In the genomic region with DNA sequence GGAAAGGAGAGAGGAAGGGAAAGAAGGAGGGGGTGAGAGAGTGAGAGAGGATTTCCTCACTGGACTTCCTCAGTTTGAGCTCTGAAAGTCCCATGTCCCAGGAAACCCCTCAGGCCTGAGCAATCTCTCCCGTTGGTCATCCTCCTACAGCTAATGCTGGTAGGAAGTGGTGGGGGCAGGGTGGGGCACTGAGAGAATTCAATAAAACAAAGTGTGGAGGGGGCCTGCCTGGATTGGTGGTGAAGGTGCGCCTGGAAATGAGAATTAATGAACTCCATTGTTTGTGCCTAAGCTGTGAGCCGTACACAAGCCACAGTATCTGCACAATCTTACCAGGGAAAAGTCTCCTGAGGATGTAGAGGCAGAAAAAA, we compare ENCODE assay signal across 12 cellular contexts.
DNase-seq lines count a peak whose midpoint lies in the region; ATAC-seq and TF ChIP-seq lines count a peak whose summit lies in the region.
"Had no signal": no experiment of that assay in that cellular context is flagged by ENCODE, and none has a peak within 500 bp of the region (broad histone marks: within the 10 kb centered on the region; RNA-seq: fewer than 3 reads in every experiment).

No MANE protein-coding gene starts in this region.

- no TSS peak for BruUV-seq in PC-3 (replicated peaks; lab: Mats Ljungman, UMichigan)

- H2BK12ac ChIP-seq in mesenchymal stem cell (ENCODE audit: low read length in 2 of 2) = no peak overlapping the region

- H3K4me1 ChIP-seq in PC-3 (ENCODE audit: insufficient read depth, low read length) (peaks cover 4% of the 10 kb centered on the region; the same call in 1 of the 2 replicates), mesenchymal stem cell (ENCODE audit: control insufficient read depth, insufficient read depth, low read depth, low read length) (peaks cover 2% of the 10 kb centered on the region), skeletal muscle satellite cell (ENCODE audit: control insufficient read depth, insufficient read depth, low read length) (peaks cover 9% of the 10 kb centered on the region)

- H3F3A ChIP-seq in PC-3 (ENCODE audit: low read length, unreplicated experiment) = no peaks in the 10 kb centered on the region

- no peak overlapping the region for H3K23ac ChIP-seq in mesenchymal stem cell (ENCODE audit: low read length in 2 of 2)

- no peak overlapping the region for H4K91ac ChIP-seq in mesenchymal stem cell (ENCODE audit: low read length)

- H2BK5ac ChIP-seq in mesenchymal stem cell (ENCODE audit: low read depth, low read length, poor library complexity, severe bottlenecking) = no peak overlapping the region

- H3K79me2 ChIP-seq in PC-3 (ENCODE audit: low read length) = no peaks in the 10 kb centered on the region

- H3K9me3 ChIP-seq in PC-3 (ENCODE audit: low read length) = no peaks in the 10 kb centered on the region
- H3K9me3 ChIP-seq in mesenchymal stem cell (ENCODE audit: control insufficient read depth, low read length) = no peaks in the 10 kb centered on the region
- H3K9me3 ChIP-seq in skeletal muscle satellite cell (replicated peaks; ENCODE audit: low read length) = no peaks in the 10 kb centered on the region
- H3K9me3 ChIP-seq: testis, uterus had no signal

- H2AK5ac ChIP-seq in mesenchymal stem cell (ENCODE audit: low read length, severe bottlenecking) = no peak overlapping the region

- no peak overlapping the region for H2BK120ac ChIP-seq in mesenchymal stem cell (ENCODE audit: low read depth, low read length)

- H3K27me3 ChIP-seq in PC-3 (ENCODE audit: low read length) = no peaks in the 10 kb centered on the region
- H3K27me3 ChIP-seq in mesenchymal stem cell (ENCODE audit: control insufficient read depth in 1 of 2, insufficient read depth in 1 of 2, low read length in 2 of 2) = peaks cover 0 to 17% of the 10 kb centered on the region in 2 experiments
- peaks cover 18% of the 10 kb centered on the region for H3K27me3 ChIP-seq in skeletal muscle satellite cell (ENCODE audit: control insufficient read depth, insufficient read depth, low read length)
- H3K27me3 ChIP-seq: testis, uterus had no signal

- H3K36me3 ChIP-seq in PC-3 (ENCODE audit: low read depth, low read length) = no peaks in the 10 kb centered on the region
- H3K36me3 ChIP-seq in mesenchymal stem cell (ENCODE audit: control insufficient read depth in 1 of 2, insufficient read depth in 2 of 2, low read depth in 1 of 2, low read length in 2 of 2) = no peaks in the 10 kb centered on the region
- H3K36me3 ChIP-seq in skeletal muscle satellite cell (ENCODE audit: insufficient read depth, low read length) = no peaks in the 10 kb centered on the region
- H3K36me3 ChIP-seq: uterus had no signal

- no peak overlapping the region for H3K18ac ChIP-seq in mesenchymal stem cell (ENCODE audit: low read depth in 1 of 2, low read length in 2 of 2)

- 71% methylated on average over 2 of the region's 3 CpGs for WGBS in mesenchymal stem cell

- no peak overlapping the region for H2BK15ac ChIP-seq in mesenchymal stem cell (ENCODE audit: low read depth, poor library complexity, severe bottlenecking)

- no peak overlapping the region for H3K4ac ChIP-seq in mesenchymal stem cell (ENCODE audit: low read depth in 1 of 2, low read length in 2 of 2)

- H4K20me1 ChIP-seq in PC-3 (ENCODE audit: low read length) = no peaks in the 10 kb centered on the region

- H3K9me2 ChIP-seq in PC-3 (replicated peaks; ENCODE audit: low read length) = no peaks in the 10 kb centered on the region

- ATAC-seq in PC-3 (no peak), GM18505 (IDR thresholded peaks at IDR 0.05; ENCODE audit: unreplicated experiment) (no peak)

- H3K79me1 ChIP-seq in mesenchymal stem cell (replicated peaks; ENCODE audit: low read length, poor library complexity, severe bottlenecking) = no peaks in the 10 kb centered on the region

- H3K27ac ChIP-seq in PC-3 (ENCODE audit: low read length) (no peak overlapping the region), mesenchymal stem cell (ENCODE audit: low read length, poor library complexity, severe bottlenecking) (no peak overlapping the region)
- H3K27ac ChIP-seq: dorsolateral prefrontal cortex, KMS-11, testis, uterus had no signal

- DNase-seq in activated effector memory CD4-positive, alpha-beta T cell treated with anti-CD3 and anti-CD28 coated beads, Interleukin-2, amount 50 U/mL, for 16 hours = peak; percentile 19
- DNase-seq in activated effector memory CD4-positive, alpha-beta T cell treated with Interleukin-2 at 50 U/mL for 16 hours = no peak
- DNase-seq in PC-3 = no peak
- DNase-seq in mesenchymal stem cell = peak; percentile 29
- DNase-seq in NCI-H446 (lab: John Stamatoyannopoulos, UW) = no peak
- no peak for DNase-seq in NCI-H2227 treated with DMSO at 0.1 percent for 48 hours (lab: John Stamatoyannopoulos, UW)

- no peak for TF ChIP-seq POLR2A in GM18505 (IDR thresholded peaks at IDR 0.05; ENCODE audit: borderline replicate concordance, extremely low read depth, insufficient read depth, insufficient read length)

- no peak for TF ChIP-seq CTCF in PC-3 (conservative IDR thresholded peaks at IDR 0.05; ENCODE audit: low read depth, low read length)

- no peak overlapping the region for H3K14ac ChIP-seq in mesenchymal stem cell (ENCODE audit: low read length in 2 of 2)

- POLR2A ChIA-PET in PC-3 (lab: Charles Lee; ENCODE audit: unreplicated experiment) = interaction anchor here (0.6 kb wide), 1 partner anchor 72 kb away, joined by 3 read pairs; no protein-coding TSS in a partner anchor

- H2AFZ ChIP-seq in PC-3 (ENCODE audit: low read length) (peak overlapping the region; percentile 59; the same call in 1 of the 2 replicates), mesenchymal stem cell (ENCODE audit: low read depth, low read length) (no peak overlapping the region)

- H3K9ac ChIP-seq in PC-3 (ENCODE audit: low read length) (no peak overlapping the region), mesenchymal stem cell (ENCODE audit: low read length) (peak overlapping the region; percentile 44), skeletal muscle satellite cell (ENCODE audit: low read depth, low read length) (peak overlapping the region; percentile 19)
- H3K9ac ChIP-seq: KMS-11 had no signal

- CTCF ChIA-PET in PC-3 (lab: Charles Lee) = interaction anchor here (1.0 to 4.6 kb wide), 6 partner anchors 18 to 383 kb away, joined by 3 to 67 read pairs (median 3); partner anchors contain the start of genes C9orf43, CDC26, POLE3 and PRPF4

- no peak overlapping the region for H4K8ac ChIP-seq in mesenchymal stem cell (ENCODE audit: low read length)

- H3K4me2 ChIP-seq in PC-3 (ENCODE audit: low read length) = no peak overlapping the region
- H3K4me2 ChIP-seq in mesenchymal stem cell (ENCODE audit: low read length, poor library complexity, severe bottlenecking) = no peak overlapping the region
- no peak overlapping the region for H3K4me2 ChIP-seq in skeletal muscle satellite cell (ENCODE audit: low read length)
- H3K4me2 ChIP-seq: KMS-11 had no signal

- intact Hi-C loops in PC-3 (cut with micrococcal nuclease) = loop anchor here (2.0 to 10.0 kb wide), 3 partner anchors 212 to 734 kb away; partner anchors contain the start of gene RNF183

- H3K4me3 ChIP-seq in PC-3 (ENCODE audit: low read length) = no peak overlapping the region
- H3K4me3 ChIP-seq in mesenchymal stem cell (ENCODE audit: insufficient read depth in 1 of 2, low read depth in 1 of 2, low read length in 2 of 2) = no peak overlapping the region
- H3K4me3 ChIP-seq in skeletal muscle satellite cell (ENCODE audit: low read length) = no peak overlapping the region
- H3K4me3 ChIP-seq: dorsolateral prefrontal cortex, testis, uterus had no signal

Comparison
In these comparisons a context has a peak if more than half of its experiments do, and no peak if none do; other contexts are left out.
1. DNase-seq: peak in activated effector memory CD4-positive, alpha-beta T cell treated with anti-CD3 and anti-CD28 coated beads, Interleukin-2, amount 50 U/mL, for 16 hours (single experiment) and mesenchymal stem cell (single experiment); none in activated effector memory CD4-positive, alpha-beta T cell treated with Interleukin-2 at 50 U/mL for 16 hours (single experiment), PC-3 (single experiment), NCI-H446 (0 of 2) and NCI-H2227 treated with DMSO at 0.1 percent for 48 hours (single experiment).